8 cellular contexts compared by ENCODE assay signal in the genomic region with DNA sequence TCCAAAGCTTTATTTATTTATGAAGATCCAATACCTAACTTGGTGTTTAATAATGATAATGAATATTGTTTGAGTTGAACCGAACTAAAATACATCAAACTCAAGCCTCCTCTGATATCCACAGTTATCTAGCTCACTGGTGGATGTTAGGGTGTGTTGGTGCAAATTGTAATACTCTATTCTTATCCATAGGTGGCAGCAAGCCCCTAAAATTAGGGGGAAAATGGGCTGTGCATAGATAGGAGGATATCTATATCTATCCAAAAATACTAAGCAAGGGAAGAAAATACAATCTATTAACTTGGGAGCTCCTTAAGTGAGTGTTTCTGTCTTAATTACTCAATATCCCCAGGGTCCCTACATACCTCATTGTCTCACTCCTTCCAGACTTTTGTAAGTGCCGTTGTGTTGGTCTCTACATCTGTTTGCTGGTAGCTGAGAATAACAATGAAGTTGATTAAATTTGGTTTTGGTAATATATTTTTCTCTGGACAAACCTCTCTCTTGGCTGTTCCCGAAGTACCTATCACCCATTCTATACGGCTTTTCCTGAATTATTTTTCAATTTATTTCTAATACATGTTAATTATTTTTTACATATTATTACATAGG. TPM values are rescaled to one million over a fixed set of nuclear protein-coding genes. Genes with fewer than 3 reads are reported as not detected.
DNase-seq lines count a peak whose midpoint lies in the region; ATAC-seq and TF ChIP-seq lines count a peak whose summit lies in the region.

No MANE protein-coding gene starts in this region.

- DNase-seq in AML-193 (lab: John Stamatoyannopoulos, UW) = peak; percentile 35 to 38
- DNase-seq in NB4 (ENCODE audit: low read depth) = peak; percentile 54
- peak; percentile 10 for DNase-seq in SKM-1 (lab: John Stamatoyannopoulos, UW; ENCODE audit: unreplicated experiment)
- DNase-seq in fibroblast of the aortic adventitia (ENCODE audit: low read depth) = peak; percentile 53
- peak; percentile 18 for DNase-seq in retina
- no peak for DNase-seq in T-helper 9 cell

- TF ChIP-seq CTCF in NB4 (IDR thresholded peaks at IDR 0.05; ENCODE audit: low read depth, low read length) (peak; percentile 67), fibroblast of the aortic adventitia (IDR thresholded peaks at IDR 0.05; ENCODE audit: insufficient read depth, low read length) (peak; percentile 70)

- H3K4me3 ChIP-seq in NB4 (ENCODE audit: low read depth, low read length) (no peak overlapping the region), fibroblast of the aortic adventitia (ENCODE audit: low read depth, low read length) (no peak overlapping the region)

- TF ChIP-seq POLR2A in NB4 (IDR thresholded peaks at IDR 0.05; ENCODE audit: extremely low read depth, insufficient read length) = no peak

- ATAC-seq in GM18508 (IDR thresholded peaks at IDR 0.05; ENCODE audit: insufficient read depth, unreplicated experiment) (peak; percentile 97), HG02763 (IDR thresholded peaks at IDR 0.05; ENCODE audit: unreplicated experiment) (peak; percentile 97)

RNA-seq across cellular contexts. Expression of a gene that starts 55.0 kb away (rescaled TPM):
- total RNA-seq in fibroblast of the aortic adventitia (ENCODE audit: low replicate concordance) = 0.08 and 0.09 TPM in 2 replicates
